Comparison of ENCODE assay signal across 19 cellular contexts in the genomic region with DNA sequence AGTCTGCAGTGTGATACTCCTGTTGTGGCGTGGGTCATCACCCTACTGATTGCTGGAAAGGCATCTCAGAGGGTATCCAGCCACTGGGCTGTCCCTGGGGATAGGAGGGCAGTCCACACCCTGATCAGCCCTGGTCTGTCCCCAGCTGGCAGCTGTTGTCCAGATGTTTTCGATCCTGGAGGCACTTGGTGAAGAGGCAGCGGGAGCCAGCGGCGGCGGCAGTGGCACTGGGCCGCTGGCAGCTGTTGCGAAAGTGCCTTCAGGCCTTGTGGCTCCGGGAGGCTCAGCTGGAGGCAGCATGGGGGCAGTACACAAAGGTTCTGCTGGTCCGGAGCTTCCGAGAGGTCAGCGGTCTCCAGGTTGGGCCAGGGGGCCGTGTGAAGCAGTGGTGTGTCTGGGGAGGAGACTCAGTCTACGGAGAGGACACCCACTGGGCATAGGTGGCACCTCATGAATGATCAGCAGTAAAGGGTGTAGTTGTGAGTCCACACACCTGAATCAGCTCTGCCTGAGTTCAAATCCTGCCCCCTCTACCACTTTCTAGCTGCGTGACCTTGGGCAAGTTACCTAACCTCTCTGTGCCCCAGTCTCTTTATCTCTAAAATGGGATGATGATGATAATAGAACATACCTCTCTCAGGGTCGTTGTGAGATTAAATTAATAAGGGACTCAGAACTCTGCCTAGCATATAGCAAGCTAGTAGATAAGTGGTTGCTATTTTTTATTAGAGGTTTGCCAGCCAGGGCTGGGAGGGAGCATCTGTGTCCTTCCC. TPM values are rescaled to one million over a fixed set of nuclear protein-coding genes. Genes with fewer than 3 reads are reported as not detected.
"Had no signal": no experiment of that assay in that cellular context is flagged by ENCODE, and none has a peak within 500 bp of the region (broad histone marks: within the 10 kb centered on the region; RNA-seq: fewer than 3 reads in every experiment).

No MANE protein-coding gene starts in this region.

- H3K27ac ChIP-seq: body of pancreas, coronary artery, epithelial cell of prostate, skin epidermis, stomach, thoracic aorta had no signal

- DNase-seq: activated CD4-positive, alpha-beta T cell treated with anti-CD3 and anti-CD28 coated beads, Interleukin-2, amount 10 ng/mL, durations not matched to agents 7 days and 5 days; activated CD4-positive, CD25-positive, alpha-beta regulatory T cell; activated naive CD4-positive, alpha-beta T cell treated with anti-CD3 and anti-CD28 coated beads, Interleukin-2, amount 10 ng/mL, durations not matched to agents 7 days and 5 days; activated T-cell treated with anti-CD3 and anti-CD28 coated beads for 4 hours; amniotic stem cell; body of pancreas; central memory CD4-positive, alpha-beta T cell; effector CD8-positive, alpha-beta T cell; nephron progenitor cell; stomach; T-helper 17 cell had no signal

- H3K36me3 ChIP-seq: stomach, thoracic aorta had no signal

- H3K9me3 ChIP-seq: body of pancreas, stomach, thoracic aorta had no signal

- H3K27me3 ChIP-seq: body of pancreas had no signal

- H3K4me1 ChIP-seq: stomach had no signal

- H3K4me3 ChIP-seq: body of pancreas, coronary artery, skin epidermis, stomach, thoracic aorta had no signal

- ATAC-seq: activated T-helper 17 cell treated with anti-CD3 and anti-CD28 coated beads, Interleukin-2, amount 50 U/mL, for 72 hours; body of pancreas; left lobe of liver; T-helper 17 cell had no signal

RNA-seq across cellular contexts. Expression of gene C1orf167, which starts 6.1 kb away (rescaled TPM):
- total RNA-seq: activated CD4-positive, alpha-beta T cell treated with anti-CD3 and anti-CD28 coated beads, Interleukin-2, amount 10 ng/mL, durations not matched to agents 7 days and 5 days; activated CD8-positive, alpha-beta memory T cell treated with anti-CD3 and anti-CD28 coated beads for 36 hours; activated T-helper 17 cell treated with anti-CD3 and anti-CD28 coated beads, Interleukin-2, amount 50 U/mL, for 72 hours; body of pancreas; left lobe of liver; osteocyte had no signal
